In the genomic region with DNA sequence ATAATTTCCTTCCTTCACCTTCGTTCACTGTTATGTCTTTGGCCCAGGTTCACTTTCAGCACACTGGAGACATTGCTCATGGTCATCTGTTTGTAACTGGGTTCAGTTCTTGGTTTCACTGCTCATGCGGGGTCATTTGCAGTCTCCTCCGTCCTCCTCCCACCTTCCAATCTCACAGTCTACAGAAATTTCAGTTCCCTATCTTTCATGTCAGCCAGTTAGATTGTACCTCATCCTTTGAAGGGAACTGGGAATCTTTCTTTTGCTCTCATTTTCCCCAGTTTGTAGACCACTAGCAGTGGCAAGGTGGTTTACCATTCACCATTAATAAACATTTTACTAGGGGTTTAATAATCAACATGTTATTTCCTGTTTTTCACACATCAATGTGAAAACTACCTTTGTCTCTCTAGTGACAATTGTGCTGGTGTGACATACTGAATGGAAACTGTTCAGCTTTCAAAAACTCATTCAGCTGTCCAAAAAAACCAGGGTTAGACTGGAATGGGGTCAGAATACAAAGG, we compare ENCODE assay signal across 10 cellular contexts.
DNase-seq lines count a peak whose midpoint lies in the region; ATAC-seq, FAIRE-seq and TF ChIP-seq lines count a peak whose summit lies in the region.
"Had no signal": no experiment of that assay in that cellular context is flagged by ENCODE, and none has a peak within 500 bp of the region (broad histone marks: within the 10 kb centered on the region; RNA-seq: fewer than 3 reads in every experiment).

No MANE protein-coding gene starts in this region.

- no peak for TF ChIP-seq CTCF in suprapubic skin (IDR thresholded peaks at IDR 0.05)

- ATAC-seq in GM18868 (IDR thresholded peaks at IDR 0.05; ENCODE audit: unreplicated experiment): peak; percentile 71
- ATAC-seq in HG02623 (IDR thresholded peaks at IDR 0.05; ENCODE audit: unreplicated experiment): peak; percentile 81
- ATAC-seq in HG03521 (IDR thresholded peaks at IDR 0.05; ENCODE audit: unreplicated experiment): peak; percentile 84

- H3K9me3 ChIP-seq in suprapubic skin (no peaks in the 10 kb centered on the region), small intestine (ENCODE audit: control insufficient read depth, low read depth) (no peaks in the 10 kb centered on the region)
- H3K9me3 ChIP-seq: Peyer's patch had no signal

- no peak for TF ChIP-seq POLR2A in suprapubic skin (IDR thresholded peaks at IDR 0.05)

- H3K4me3 ChIP-seq in suprapubic skin: no peak overlapping the region
- H3K4me3 ChIP-seq in small intestine (ENCODE audit: low read depth in 1 of 2, low read length in 2 of 2): no peak overlapping the region
- H3K4me3 ChIP-seq: Peyer's patch had no signal

- H3K27ac ChIP-seq in suprapubic skin: no peak overlapping the region
- no peak overlapping the region for H3K27ac ChIP-seq in small intestine (ENCODE audit: low read depth in 1 of 2, low read length in 1 of 2)

- TF ChIP-seq EP300 in suprapubic skin (IDR thresholded peaks at IDR 0.05): no peak

- FAIRE-seq in small intestine (lab: Jason Lieb, UNC): no peak

- H3K27me3 ChIP-seq in suprapubic skin (no peaks in the 10 kb centered on the region), small intestine (ENCODE audit: control insufficient read depth in 2 of 2, insufficient read depth in 2 of 2, low read length in 2 of 2) (no peaks in the 10 kb centered on the region)
- H3K27me3 ChIP-seq: Peyer's patch had no signal

- 84% methylated on average over 3 of the region's 3 CpGs for WGBS in suprapubic skin
- WGBS in small intestine, 3 donors: 81 to 98% (median 91%) methylated on average over 3 of the region's 3 CpGs

- H3K36me3 ChIP-seq in suprapubic skin (no peaks in the 10 kb centered on the region), small intestine (ENCODE audit: control insufficient read depth in 2 of 2, insufficient read depth in 2 of 2, low read length in 2 of 2) (no peaks in the 10 kb centered on the region)
- H3K36me3 ChIP-seq: Peyer's patch had no signal

- DNase-seq in Ammon's horn (ENCODE audit: low spot score): peak; percentile 56
- DNase-seq in suprapubic skin (ENCODE audit: low spot score in 2 of 2): no peak
- DNase-seq in small intestine: no peak
- DNase-seq in AG08396 (ENCODE audit: low spot score): no peak
- no peak for DNase-seq in HPDE6-E6E7 (ENCODE audit: extremely low spot score)
- DNase-seq: naive B cell, Peyer's patch had no signal

- H3K4me1 ChIP-seq in suprapubic skin (peaks cover 21% of the 10 kb centered on the region), small intestine (ENCODE audit: control insufficient read depth in 2 of 2, insufficient read depth in 1 of 2, low read depth in 1 of 2, low read length in 1 of 2) (no peaks in the 10 kb centered on the region)
- H3K4me1 ChIP-seq: Peyer's patch had no signal
